23 cellular contexts compared by ENCODE assay signal in genomic region chr7:52209658-52210057, GRCh38.
"Had no signal": no experiment of that assay in that cellular context is flagged by ENCODE, and none has a peak within 500 bp of the region (broad histone marks: within the 10 kb centered on the region; RNA-seq: fewer than 3 reads in every experiment).

No MANE protein-coding gene starts in this region.

- H3K27ac ChIP-seq: epithelial cell of prostate, esophagus muscularis mucosa, gastroesophageal sphincter, neutrophil, psoas muscle, testis, tibial nerve, upper lobe of right lung, vagina had no signal

- H3K36me3 ChIP-seq: esophagus muscularis mucosa, gastroesophageal sphincter, neutrophil, tibial nerve, upper lobe of right lung, vagina had no signal

- ATAC-seq: gastroesophageal sphincter; left ventricle myocardium superior; psoas muscle; sciatic nerve; stimulated activated naive B cell treated with anti-CD40 and anti-IgM and Interleukin-4, amounts not matched to agents 10 μg/mL and 1 μg/mL and 100 μg/mL, for 72 hours; stimulated activated naive CD8-positive, alpha-beta T cell treated with anti-CD3 and anti-CD28 coated beads, Interleukin-15, amount 100 ng/mL, for 72 hours; upper lobe of right lung had no signal

- H3K4me1 Mint-ChIP-seq: immature natural killer cell; naive B cell; nephron progenitor cell; stimulated activated naive B cell treated with anti-CD40 and anti-IgM and Interleukin-4, amounts not matched to agents 10 μg/mL and 1 μg/mL and 100 μg/mL, for 72 hours; stimulated activated naive CD8-positive, alpha-beta T cell treated with anti-CD3 and anti-CD28 coated beads, Interleukin-15, amount 100 ng/mL, for 72 hours had no signal

- H3K4me3 ChIP-seq: esophagus muscularis mucosa, gastroesophageal sphincter, lung, psoas muscle, testis, tibial nerve, upper lobe of right lung, vagina had no signal

- H3K4me3 Mint-ChIP-seq: immature natural killer cell; naive B cell; nephron progenitor cell; stimulated activated naive B cell treated with anti-CD40 and anti-IgM and Interleukin-4, amounts not matched to agents 10 μg/mL and 1 μg/mL and 100 μg/mL, for 72 hours; stimulated activated naive CD8-positive, alpha-beta T cell treated with anti-CD3 and anti-CD28 coated beads, Interleukin-15, amount 100 ng/mL, for 72 hours had no signal

- H3K27ac Mint-ChIP-seq: immature natural killer cell; naive B cell; nephron progenitor cell; stimulated activated naive B cell treated with anti-CD40 and anti-IgM and Interleukin-4, amounts not matched to agents 10 μg/mL and 1 μg/mL and 100 μg/mL, for 72 hours; stimulated activated naive CD8-positive, alpha-beta T cell treated with anti-CD3 and anti-CD28 coated beads, Interleukin-15, amount 100 ng/mL, for 72 hours had no signal

- H3K27me3 Mint-ChIP-seq: naive B cell; stimulated activated naive B cell treated with anti-CD40 and anti-IgM and Interleukin-4, amounts not matched to agents 10 μg/mL and 1 μg/mL and 100 μg/mL, for 72 hours; stimulated activated naive CD8-positive, alpha-beta T cell treated with anti-CD3 and anti-CD28 coated beads, Interleukin-15, amount 100 ng/mL, for 72 hours had no signal

- H3K4me1 ChIP-seq: esophagus muscularis mucosa, gastroesophageal sphincter, psoas muscle, tibial nerve, upper lobe of right lung, vagina had no signal

- H3K36me3 Mint-ChIP-seq: immature natural killer cell; naive B cell; stimulated activated naive B cell treated with anti-CD40 and anti-IgM and Interleukin-4, amounts not matched to agents 10 μg/mL and 1 μg/mL and 100 μg/mL, for 72 hours had no signal

- H3K27me3 ChIP-seq: esophagus muscularis mucosa, gastroesophageal sphincter, neutrophil, testis, tibial nerve, upper lobe of right lung, vagina had no signal

- DNase-seq: effector memory CD4-positive, alpha-beta T cell; foreskin fibroblast; immature natural killer cell; left ventricle myocardium superior; mesendoderm; naive B cell; nephron progenitor cell; psoas muscle; retina; stimulated activated CD4-positive, alpha-beta T cell treated with anti-CD3 and anti-CD28 coated beads, Interleukin-2, amount 100 ng/mL, for 24 hours; stimulated activated CD4-positive, alpha-beta T cell treated with anti-CD3 and anti-CD28 coated beads, Interleukin-4, amount 100 ng/mL, for 4 hours; stimulated activated naive B cell treated with anti-CD40 and anti-IgM and Interleukin-4, amounts not matched to agents 10 μg/mL and 1 μg/mL and 100 μg/mL, for 72 hours; stimulated activated naive CD8-positive, alpha-beta T cell treated with anti-CD3 and anti-CD28 coated beads, Interleukin-15, amount 100 ng/mL, for 72 hours; testis; upper lobe of right lung had no signal

- H3K9me3 Mint-ChIP-seq: nephron progenitor cell had no signal

- H3K9me3 ChIP-seq: esophagus muscularis mucosa, gastroesophageal sphincter, neutrophil, psoas muscle, testis, upper lobe of right lung, vagina had no signal
